Comparison of ENCODE assay signal across 10 cellular contexts in genomic region chr20:62776035-62776691, GRCh38. TPM values are rescaled to one million over a fixed set of nuclear protein-coding genes. Genes with fewer than 3 reads are reported as not detected.
DNase-seq lines count a peak whose midpoint lies in the region; ATAC-seq and TF ChIP-seq lines count a peak whose summit lies in the region.
"Had no signal": no experiment of that assay in that cellular context is flagged by ENCODE, and none has a peak within 500 bp of the region (broad histone marks: within the 10 kb centered on the region; RNA-seq: fewer than 3 reads in every experiment).

No MANE protein-coding gene starts in this region.

- no peaks in the 10 kb centered on the region for H3K9me3 ChIP-seq in WERI-Rb-1 (ENCODE audit: severe bottlenecking)
- H3K9me3 ChIP-seq in upper lobe of left lung: no peaks in the 10 kb centered on the region

- TF ChIP-seq EP300 in upper lobe of left lung (IDR thresholded peaks at IDR 0.05): no peak

- no peaks in the 10 kb centered on the region for H3K36me3 ChIP-seq in WERI-Rb-1
- H3K36me3 ChIP-seq in kidney epithelial cell (ENCODE audit: control insufficient read depth, insufficient read depth, low read length): no peaks in the 10 kb centered on the region
- H3K36me3 ChIP-seq in upper lobe of left lung: no peaks in the 10 kb centered on the region

- no peak overlapping the region for H3K4me3 ChIP-seq in WERI-Rb-1 (ENCODE audit: low read depth, low read length)
- peak overlapping the region; percentile 4 for H3K4me3 ChIP-seq in kidney epithelial cell (ENCODE audit: low read depth, low read length)
- no peak overlapping the region for H3K4me3 ChIP-seq in upper lobe of left lung

- ATAC-seq in Right ventricle myocardium inferior (no peak), Right ventricle myocardium superior (ENCODE audit: poor library complexity) (no peak), upper lobe of left lung (ENCODE audit: low FRiP score in 2 of 2) (no peak), HG02973 (IDR thresholded peaks at IDR 0.05; ENCODE audit: unreplicated experiment) (no peak)

- H3K27ac ChIP-seq in WERI-Rb-1 (peak overlapping the region; percentile 93), upper lobe of left lung (peak overlapping the region in 3 of 4 donors; percentile 79 to 81 (median 80))

- WGBS in upper lobe of left lung, 2 donors: 89 to 94% methylated on average over 19 to 23 of the region's 24 CpGs

- intact Hi-C loops in Right ventricle myocardium inferior (cut with DNase I) (no loop called here), Right ventricle myocardium superior (cut with DNase I) (no loop called here)

- DNase-seq in Right ventricle myocardium inferior (ENCODE audit: missing footprints): peak; percentile 66
- DNase-seq in Right ventricle myocardium superior: no peak
- DNase-seq in WERI-Rb-1: no peak
- no peak for DNase-seq in kidney epithelial cell (ENCODE audit: low read depth)
- DNase-seq in upper lobe of left lung: peak in 1 of 2 donors; percentile 48
- DNase-seq in NCI-H1105 treated with DMSO at 0.1 percent for 48 hours (lab: John Stamatoyannopoulos, UW): no peak
- DNase-seq in activated CD4-positive, CD25-positive, alpha-beta regulatory T cell (lab: John Stamatoyannopoulos, UW): no peak
- DNase-seq: midbrain, NCI-H1048 had no signal

- TF ChIP-seq CTCF in WERI-Rb-1 (IDR thresholded peaks at IDR 0.05; ENCODE audit: low read depth, low read length) (no peak), kidney epithelial cell (IDR thresholded peaks at IDR 0.05; ENCODE audit: insufficient read depth, low read length, poor library complexity, severe bottlenecking) (no peak), upper lobe of left lung (IDR thresholded peaks at IDR 0.05) (no peak)

- H3K4me1 ChIP-seq in upper lobe of left lung: peaks cover 5 to 15% (median 9%) of the 10 kb centered on the region in 4 donors

- no peaks in the 10 kb centered on the region for H3K27me3 ChIP-seq in WERI-Rb-1 (ENCODE audit: insufficient read depth, low read depth, severe bottlenecking)
- peaks cover 41% of the 10 kb centered on the region for H3K27me3 ChIP-seq in kidney epithelial cell (ENCODE audit: control insufficient read depth, insufficient read depth, low read length)
- H3K27me3 ChIP-seq in upper lobe of left lung: no peaks in the 10 kb centered on the region

- TF ChIP-seq POLR2A in upper lobe of left lung (IDR thresholded peaks at IDR 0.05): no peak

RNA-seq across cellular contexts. Expression of gene MRGBP, which starts 20.1 kb away (rescaled TPM):
- total RNA-seq in Right ventricle myocardium inferior: 10.0 TPM
- 10.2 TPM for total RNA-seq in Right ventricle myocardium superior
- total RNA-seq in kidney epithelial cell: 15.1 and 19.8 TPM in 2 replicates
- 10 to 100 TPM in 2 of 6 donors, 1 to 10 TPM in 4; 6.4 to 22.0 (median 8.5) TPM for total RNA-seq in upper lobe of left lung

RNA-seq across cellular contexts. Expression of gene OGFR, which starts 28.5 kb away (rescaled TPM):
- 22.5 TPM for total RNA-seq in Right ventricle myocardium inferior
- total RNA-seq in Right ventricle myocardium superior: 17.8 TPM
- total RNA-seq in kidney epithelial cell: 54.4 and 61.3 TPM in 2 replicates
- total RNA-seq in upper lobe of left lung: 100 to 1,000 TPM in 2 of 6 donors, 10 to 100 TPM in 4; 63.8 to 166 (median 74.9) TPM

RNA-seq across cellular contexts. Expression of gene COL9A3, which starts 40.7 kb away (rescaled TPM):
- total RNA-seq in Right ventricle myocardium inferior (5.5 TPM), Right ventricle myocardium superior (2.7 TPM), kidney epithelial cell (5.4 and 10.4 TPM in 2 replicates), upper lobe of left lung (1 to 10 TPM in 4 of 6 donors, under 1 TPM in 1, not detected in 1; 0.57 to 8.4 (median 2.1) TPM)
